Comparison of ENCODE assay signal across 1 cellular context in genomic region chr15:57640935-57641682, GRCh38.
TF ChIP-seq lines count a peak whose summit lies in the region.

No MANE protein-coding gene starts in this region.

TF ChIP-seq in IMR-90, 13 proteins besides CTCF, POLR2A, EP300 and RAD21:
- TF ChIP-seq, protein P1, sequence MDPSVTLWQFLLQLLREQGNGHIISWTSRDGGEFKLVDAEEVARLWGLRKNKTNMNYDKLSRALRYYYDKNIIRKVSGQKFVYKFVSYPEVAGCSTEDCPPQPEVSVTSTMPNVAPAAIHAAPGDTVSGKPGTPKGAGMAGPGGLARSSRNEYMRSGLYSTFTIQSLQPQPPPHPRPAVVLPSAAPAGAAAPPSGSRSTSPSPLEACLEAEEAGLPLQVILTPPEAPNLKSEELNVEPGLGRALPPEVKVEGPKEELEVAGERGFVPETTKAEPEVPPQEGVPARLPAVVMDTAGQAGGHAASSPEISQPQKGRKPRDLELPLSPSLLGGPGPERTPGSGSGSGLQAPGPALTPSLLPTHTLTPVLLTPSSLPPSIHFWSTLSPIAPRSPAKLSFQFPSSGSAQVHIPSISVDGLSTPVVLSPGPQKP (IDR thresholded peaks at IDR 0.05; ENCODE audit: borderline replicate concordance, low read depth, low read length): no peak
- no peak for TF ChIP-seq BHLHE40 (IDR thresholded peaks at IDR 0.05; ENCODE audit: low read depth, low read length)
- TF ChIP-seq CHD1 (IDR thresholded peaks at IDR 0.05; ENCODE audit: low read depth, low read length): no peak
- TF ChIP-seq SMC3 (IDR thresholded peaks at IDR 0.05; ENCODE audit: low read depth, low read length): no peak
- TF ChIP-seq MXI1 (IDR thresholded peaks at IDR 0.05; ENCODE audit: borderline replicate concordance, low read depth, low read length): no peak
- TF ChIP-seq, protein P2, sequence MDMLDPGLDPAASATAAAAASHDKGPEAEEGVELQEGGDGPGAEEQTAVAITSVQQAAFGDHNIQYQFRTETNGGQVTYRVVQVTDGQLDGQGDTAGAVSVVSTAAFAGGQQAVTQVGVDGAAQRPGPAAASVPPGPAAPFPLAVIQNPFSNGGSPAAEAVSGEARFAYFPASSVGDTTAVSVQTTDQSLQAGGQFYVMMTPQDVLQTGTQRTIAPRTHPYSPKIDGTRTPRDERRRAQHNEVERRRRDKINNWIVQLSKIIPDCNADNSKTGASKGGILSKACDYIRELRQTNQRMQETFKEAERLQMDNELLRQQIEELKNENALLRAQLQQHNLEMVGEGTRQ (IDR thresholded peaks at IDR 0.05; ENCODE audit: low read depth, low read length): no peak
- no peak for TF ChIP-seq CEBPB (IDR thresholded peaks at IDR 0.05; ENCODE audit: low read depth, low read length)
- no peak for TF ChIP-seq MAZ (IDR thresholded peaks at IDR 0.05; ENCODE audit: borderline replicate concordance, low read depth, low read length)
- no peak for TF ChIP-seq FOS (IDR thresholded peaks at IDR 0.05; ENCODE audit: low read depth, low read length)
- TF ChIP-seq RCOR1 (IDR thresholded peaks at IDR 0.05; ENCODE audit: insufficient replicate concordance, low read length): no peak
- no peak for TF ChIP-seq RFX5 (IDR thresholded peaks at IDR 0.05; ENCODE audit: low read depth, low read length)
- TF ChIP-seq MAFK (IDR thresholded peaks at IDR 0.05; ENCODE audit: low read depth, low read length): no peak
- TF ChIP-seq NFE2L2 (IDR thresholded peaks at IDR 0.05; ENCODE audit: low read depth, low read length): no peak
